8 cellular contexts compared by ENCODE assay signal in genomic region chr16:58843675-58844074, GRCh38.
DNase-seq lines count a peak whose midpoint lies in the region; ATAC-seq and TF ChIP-seq lines count a peak whose summit lies in the region.

No MANE protein-coding gene starts in this region.

- H3F3A ChIP-seq in GM23338 (replicated peaks; ENCODE audit: low read depth) (no peaks in the 10 kb centered on the region), OCI-LY1 (ENCODE audit: insufficient read depth, low read length) (no peaks in the 10 kb centered on the region)

- H4K20me1 ChIP-seq in GM23338 (replicated peaks; ENCODE audit: insufficient read depth) (no peaks in the 10 kb centered on the region), OCI-LY1 (ENCODE audit: insufficient read depth, low read length) (no peaks in the 10 kb centered on the region)

- H3K36me3 Mint-ChIP-seq in CD14-positive monocyte = no peaks in the 10 kb centered on the region
- peaks cover 11% of the 10 kb centered on the region for H3K36me3 Mint-ChIP-seq in GM23338 (ENCODE audit: low read depth)

- H3K9me3 Mint-ChIP-seq in CD14-positive monocyte (peaks cover 4 to 10% (median 7%) of the 10 kb centered on the region in 7 donors), GM23338 (peaks cover 22% of the 10 kb centered on the region)

- peaks cover 15% of the 10 kb centered on the region for H3K4me1 Mint-ChIP-seq in CD14-positive monocyte
- no peaks in the 10 kb centered on the region for H3K4me1 Mint-ChIP-seq in GM23338

- H3K9me2 ChIP-seq in GM23338 (ENCODE audit: insufficient read depth) (no peaks in the 10 kb centered on the region), OCI-LY1 (ENCODE audit: low read depth, low read length) (no peaks in the 10 kb centered on the region)

- H3K79me2 ChIP-seq in GM23338 (replicated peaks; ENCODE audit: insufficient read depth) = no peaks in the 10 kb centered on the region
- H3K79me2 ChIP-seq in OCI-LY1 (ENCODE audit: insufficient read depth, low read length) = no peaks in the 10 kb centered on the region

- TF ChIP-seq CTCF in CD14-positive monocyte (IDR thresholded peaks at IDR 0.05) = peak; percentile 29
- TF ChIP-seq CTCF in GM23338 (conservative IDR thresholded peaks at IDR 0.05; ENCODE audit: low read depth in 2 of 2) = peak; percentile 59 to 73
- TF ChIP-seq CTCF in OCI-LY1 (IDR thresholded peaks at IDR 0.05; ENCODE audit: low read length) = peak; percentile 46; the same call in 1 of the 2 replicates

- H3K4me3 Mint-ChIP-seq in CD14-positive monocyte = no peak overlapping the region
- H3K4me3 Mint-ChIP-seq in GM23338 = no peak overlapping the region

- H3K27me3 Mint-ChIP-seq in CD14-positive monocyte (ENCODE audit: low read depth in 3 of 3) (no peaks in the 10 kb centered on the region), GM23338 (ENCODE audit: insufficient read depth, low read depth, poor library complexity) (no peaks in the 10 kb centered on the region)

- H3K9ac ChIP-seq in OCI-LY1 (ENCODE audit: low read length) = no peak overlapping the region

- H3K27me3 ChIP-seq in GM23338 (ENCODE audit: insufficient read depth) = no peaks in the 10 kb centered on the region
- H3K27me3 ChIP-seq in OCI-LY1 (ENCODE audit: insufficient read depth, low read length) = no peaks in the 10 kb centered on the region

- H3K4me2 ChIP-seq in GM23338 (no peak overlapping the region), OCI-LY1 (ENCODE audit: low read length) (no peak overlapping the region)

- H3K36me3 ChIP-seq in GM23338 (ENCODE audit: insufficient read depth) (no peaks in the 10 kb centered on the region), OCI-LY1 (ENCODE audit: insufficient read depth, low read length) (no peaks in the 10 kb centered on the region)

- no peaks in the 10 kb centered on the region for H3K4me1 ChIP-seq in GM23338 (ENCODE audit: insufficient read depth)
- no peaks in the 10 kb centered on the region for H3K4me1 ChIP-seq in OCI-LY1 (ENCODE audit: insufficient read depth, low read length, severe bottlenecking)

- H2AFZ ChIP-seq in GM23338 (no peak overlapping the region), OCI-LY1 (ENCODE audit: low read length) (no peak overlapping the region)

- no peak for ATAC-seq in GM23338

- no peak overlapping the region for H3K27ac Mint-ChIP-seq in CD14-positive monocyte
- H3K27ac Mint-ChIP-seq in GM23338 = no peak overlapping the region

- intact Hi-C loops in CD14-positive monocyte (cut with micrococcal nuclease) = no loop called here

- no peak for DNase-seq in CD14-positive monocyte (ENCODE audit: low spot score)
- peak; percentile 52 for DNase-seq in GM23338 (ENCODE audit: low spot score)
- DNase-seq in glomerular endothelial cell (ENCODE audit: extremely low read depth, low read depth, low spot score) = peak; percentile 12
- no peak for DNase-seq in NCI-H1105 treated with DMSO at 0.1 percent for 48 hours (lab: John Stamatoyannopoulos, UW)
- no peak for DNase-seq in Ammon's horn (ENCODE audit: low spot score)
- no peak for DNase-seq in NK-92 (lab: John Stamatoyannopoulos, UW; ENCODE audit: unreplicated experiment)
- DNase-seq in activated T-cell treated with anti-CD3 and anti-CD28 coated beads, Interleukin-2, amount 50 U/mL, for 48 hours = no peak

- H3K27ac ChIP-seq in GM23338 (ENCODE audit: low read depth) (no peak overlapping the region), OCI-LY1 (ENCODE audit: low read depth, low read length, poor library complexity, severe bottlenecking) (no peak overlapping the region)

- H3K4me3 ChIP-seq in GM23338 = no peak overlapping the region
- no peak overlapping the region for H3K4me3 ChIP-seq in OCI-LY1 (ENCODE audit: low read depth, low read length, poor library complexity, severe bottlenecking)

- no peaks in the 10 kb centered on the region for H3K9me3 ChIP-seq in OCI-LY1 (ENCODE audit: low read length)

TF ChIP-seq in GM23338, 12 proteins besides CTCF, POLR2A, EP300 and RAD21 (continues in another document):
- TF ChIP-seq ZNF114 (CRISPR knock-in tag; IDR thresholded peaks at IDR 0.05) (no peak), NANOG (IDR thresholded peaks at IDR 0.05; ENCODE audit: borderline replicate concordance) (no peak), ZNF331 (CRISPR knock-in tag; IDR thresholded peaks at IDR 0.05; ENCODE audit: low read depth) (no peak), POLR2AphosphoS5 (IDR thresholded peaks at IDR 0.05; ENCODE audit: low read depth) (no peak), STAT1 (IDR thresholded peaks at IDR 0.05; ENCODE audit: unreplicated experiment) (no peak), ZNF462 (CRISPR knock-in tag; IDR thresholded peaks at IDR 0.05) (no peak), EZH2 (IDR thresholded peaks at IDR 0.05; ENCODE audit: low read depth, unreplicated experiment) (no peak), JUNB (IDR thresholded peaks at IDR 0.05; ENCODE audit: unreplicated experiment) (no peak), ETS1 (IDR thresholded peaks at IDR 0.05) (no peak), CREB1 (CRISPR knock-in tag; IDR thresholded peaks at IDR 0.05; ENCODE audit: low read depth) (no peak), EZH2phosphoT487 (IDR thresholded peaks at IDR 0.05; ENCODE audit: unreplicated experiment) (no peak)

Comparison
In these comparisons a context has a peak if more than half of its experiments do, and no peak if none do; other contexts are left out.
1. DNase-seq: peak in GM23338 (single experiment) and glomerular endothelial cell (single experiment); none in CD14-positive monocyte (single experiment), NCI-H1105 treated with DMSO at 0.1 percent for 48 hours (single experiment), Ammon's horn (single experiment), NK-92 (single experiment) and activated T-cell treated with anti-CD3 and anti-CD28 coated beads, Interleukin-2, amount 50 U/mL, for 48 hours (0 of 2).
2. Peak in every context shown above with its lines, with median percentiles within 50 percentile points of each other: CTCF ChIP-seq.